Comparison of ENCODE assay signal across 11 cellular contexts in the genomic region with DNA sequence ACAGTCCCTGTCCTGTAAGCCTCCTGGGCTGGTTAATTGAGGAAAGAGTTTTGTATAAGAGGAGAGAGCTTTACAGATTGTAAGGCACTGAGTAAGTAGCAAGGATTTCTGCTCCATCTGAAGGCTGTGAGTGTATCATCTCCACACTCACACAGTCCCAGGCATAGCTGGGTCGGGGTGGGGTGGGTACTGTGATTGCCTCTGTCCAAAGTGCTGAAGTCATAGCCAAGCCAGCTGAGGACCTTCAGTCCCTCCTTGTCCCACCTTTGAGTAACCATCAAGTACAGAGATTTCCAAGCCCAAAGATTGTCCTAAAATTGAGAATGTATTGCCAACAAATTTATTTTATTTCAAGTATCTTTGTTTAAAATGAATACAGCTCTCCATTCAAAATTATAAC. TPM values are rescaled to one million over a fixed set of nuclear protein-coding genes. Genes with fewer than 3 reads are reported as not detected.
DNase-seq lines count a peak whose midpoint lies in the region; ATAC-seq and TF ChIP-seq lines count a peak whose summit lies in the region.
"Had no signal": no experiment of that assay in that cellular context is flagged by ENCODE, and none has a peak within 500 bp of the region (broad histone marks: within the 10 kb centered on the region; RNA-seq: fewer than 3 reads in every experiment).

No MANE protein-coding gene starts in this region.

- no peak overlapping the region for H3K9ac ChIP-seq in PC-3 (ENCODE audit: low read length)

- TF ChIP-seq POLR2A in tibial nerve (IDR thresholded peaks at IDR 0.05) = no peak

- no peak overlapping the region for H3K4me2 ChIP-seq in PC-3 (ENCODE audit: low read length)

- H3K9me3 ChIP-seq in cardiac muscle cell (ENCODE audit: low read depth) = no peaks in the 10 kb centered on the region
- H3K9me3 ChIP-seq in heart right ventricle = no peaks in the 10 kb centered on the region
- no peaks in the 10 kb centered on the region for H3K9me3 ChIP-seq in PC-3 (ENCODE audit: low read length)
- H3K9me3 ChIP-seq in tibial nerve = no peaks in the 10 kb centered on the region

- no peaks in the 10 kb centered on the region for H3F3A ChIP-seq in PC-3 (ENCODE audit: low read length, unreplicated experiment)

- H2AFZ ChIP-seq in PC-3 (ENCODE audit: low read length) = no peak overlapping the region

- H3K27me3 ChIP-seq in cardiac muscle cell = no peaks in the 10 kb centered on the region
- no peaks in the 10 kb centered on the region for H3K27me3 ChIP-seq in heart right ventricle
- H3K27me3 ChIP-seq in PC-3 (ENCODE audit: low read length) = 0 out of 2 replicates have a peak, but pooled peaks cover 6% of the 10 kb centered on the region
- H3K27me3 ChIP-seq in tibial nerve = no peaks in the 10 kb centered on the region

- H3K36me3 ChIP-seq in cardiac muscle cell = no peaks in the 10 kb centered on the region
- no peaks in the 10 kb centered on the region for H3K36me3 ChIP-seq in heart right ventricle
- H3K36me3 ChIP-seq in PC-3 (ENCODE audit: low read depth, low read length) = no peaks in the 10 kb centered on the region
- H3K36me3 ChIP-seq in tibial nerve = no peaks in the 10 kb centered on the region

- WGBS in heart right ventricle, 2 donors = 0 to 6% methylated on average over 1 of the region's 1 CpG
- WGBS in tibial nerve, 2 donors = 0 to 14% methylated on average over 1 of the region's 1 CpG

- H3K9me2 ChIP-seq in PC-3 (replicated peaks; ENCODE audit: low read length) = no peaks in the 10 kb centered on the region

- H3K4me1 Mint-ChIP-seq in endothelial cell (ENCODE audit: unreplicated experiment) = peaks cover 43% of the 10 kb centered on the region

- no peak for TF ChIP-seq CTCF in cardiac muscle cell (IDR thresholded peaks at IDR 0.05; ENCODE audit: low read depth, low read length)
- no peak for TF ChIP-seq CTCF in heart right ventricle (IDR thresholded peaks at IDR 0.05)
- no peak for TF ChIP-seq CTCF in PC-3 (conservative IDR thresholded peaks at IDR 0.05; ENCODE audit: low read depth, low read length)
- no peak for TF ChIP-seq CTCF in endothelial cell (IDR thresholded peaks at IDR 0.05; ENCODE audit: unreplicated experiment)
- no peak for TF ChIP-seq CTCF in tibial nerve (IDR thresholded peaks at IDR 0.05)

- H3K27me3 Mint-ChIP-seq in endothelial cell (ENCODE audit: unreplicated experiment) = peaks cover 5% of the 10 kb centered on the region

- H3K4me1 ChIP-seq in cardiac muscle cell (ENCODE audit: low read depth) (peaks cover 6% of the 10 kb centered on the region), heart right ventricle (peaks cover 0 to 42% (median 6%) of the 10 kb centered on the region in 9 donors), PC-3 (ENCODE audit: insufficient read depth, low read length) (no peaks in the 10 kb centered on the region; the same call in 1 of the 2 replicates), tibial nerve (peaks cover 0 to 10% (median 3%) of the 10 kb centered on the region in 4 donors)

- H3K4me3 Mint-ChIP-seq in endothelial cell (ENCODE audit: unreplicated experiment) = no peak overlapping the region

- H3K79me2 ChIP-seq in PC-3 (ENCODE audit: low read length) = no peaks in the 10 kb centered on the region

- peaks cover 4% of the 10 kb centered on the region for H3K36me3 Mint-ChIP-seq in endothelial cell (ENCODE audit: low read depth, unreplicated experiment)

- TF ChIP-seq EP300 in tibial nerve (IDR thresholded peaks at IDR 0.05) = no peak

- no peak overlapping the region for H3K4me3 ChIP-seq in cardiac muscle cell
- H3K4me3 ChIP-seq in heart right ventricle = no peak overlapping the region
- no peak overlapping the region for H3K4me3 ChIP-seq in PC-3 (ENCODE audit: low read length)
- no peak overlapping the region for H3K4me3 ChIP-seq in tibial nerve

- no peaks in the 10 kb centered on the region for H4K20me1 ChIP-seq in PC-3 (ENCODE audit: low read length)

- CTCF ChIA-PET in PC-3 (lab: Charles Lee) = interaction anchor here (1.9 kb wide), 1 partner anchor 85 kb away, joined by 13 read pairs; no protein-coding TSS in a partner anchor

- POLR2A ChIA-PET in PC-3 (lab: Charles Lee; ENCODE audit: unreplicated experiment) = no interaction called here

- DNase-seq in cardiac muscle cell (ENCODE audit: low read depth in 1 of 2, low spot score in 1 of 2) (peak; percentile 59 to 88), heart right ventricle (no peak), PC-3 (peak; percentile 40), endothelial cell (ENCODE audit: low spot score) (peak; percentile 52), posterior cingulate gyrus (no peak), tibial nerve (ENCODE audit: low spot score in 2 of 2) (no peak)
- DNase-seq in stimulated activated CD8-positive, alpha-beta memory T cell treated with anti-CD3 and anti-CD28 coated beads, Interleukin-4, amount 100 ng/mL, for 48 hours = peak; percentile 35
- DNase-seq: effector memory CD4-positive, alpha-beta T cell; NCI-H226 had no signal

- H3K9me3 Mint-ChIP-seq in endothelial cell (ENCODE audit: unreplicated experiment) = peaks cover 4% of the 10 kb centered on the region

- intact Hi-C loops in heart right ventricle (cut with DNase I) (loop anchor here in 8 of 10 donors (2.0 to 10.0 kb wide), 7 partner anchors 82 to 501 kb away; a partner anchor contains a TSS), PC-3 (cut with micrococcal nuclease) (loop anchor here (2.0 kb wide), 1 partner anchor 81 kb away; no protein-coding TSS in a partner anchor), posterior cingulate gyrus (cut with DNase I) (no loop called here)

- BruUV-seq in PC-3 (replicated peaks; lab: Mats Ljungman, UMichigan) = no TSS peak

- no peak overlapping the region for H3K27ac Mint-ChIP-seq in endothelial cell (ENCODE audit: unreplicated experiment)

- H3K27ac ChIP-seq in cardiac muscle cell (no peak overlapping the region), heart right ventricle (peak overlapping the region in 1 of 10 donors; percentile 55), PC-3 (ENCODE audit: low read length) (no peak overlapping the region), tibial nerve (no peak overlapping the region)

- ATAC-seq in heart right ventricle = no peak
- ATAC-seq in PC-3 = no peak
- ATAC-seq in HG03097 (IDR thresholded peaks at IDR 0.05; ENCODE audit: low FRiP score, unreplicated experiment) = no peak

RNA-seq across cellular contexts. Expression of a gene that starts 5.5 kb away (rescaled TPM):
- total RNA-seq in cardiac muscle cell (39.0 and 44.1 TPM in 2 replicates), heart right ventricle (100 to 1,000 TPM in 3 of 10 donors, 10 to 100 TPM in 7; 49.0 to 206 (median 85.1) TPM), PC-3 (2014; rRNA removed) (7.3 and 9.3 TPM in 2 replicates), endothelial cell (ENCODE audit: unreplicated experiment) (20.4 TPM), tibial nerve (10 to 100 TPM in 1 of 4 donors, 1 to 10 TPM in 3; 4.5 to 11.2 (median 9.0) TPM)
- polyA plus RNA-seq in cardiac muscle cell (24.6 and 32.2 TPM in 2 replicates), heart right ventricle (100 to 1,000 TPM in 1 of 2 donors, 10 to 100 TPM in 1; 44.0 to 107 TPM)

RNA-seq across cellular contexts. Expression of a gene that starts 26.0 kb away (rescaled TPM):
- 1.1 and 2.9 TPM in 2 replicates for total RNA-seq in cardiac muscle cell
- 0.95 and 1.4 TPM in 2 replicates for polyA plus RNA-seq in cardiac muscle cell
- total RNA-seq in heart right ventricle = 1 to 10 TPM in 1 of 10 donors, under 1 TPM in 9; 0.11 to 2.2 (median 0.44) TPM
- polyA plus RNA-seq in heart right ventricle = under 1 TPM; 0.07 to 0.09 TPM
- total RNA-seq in PC-3 (2014; rRNA removed) = not detected in 2 replicates
- 0.13 TPM for total RNA-seq in endothelial cell (ENCODE audit: unreplicated experiment)
- 1 to 10 TPM in 1 of 4 donors, under 1 TPM in 3; 0.21 to 1.2 (median 0.63) TPM for total RNA-seq in tibial nerve
- total RNA-seq: osteocyte had no signal

Comparison
In these comparisons a context has a peak if more than half of its experiments do, and no peak if none do; other contexts are left out.
1. DNase-seq: peak in cardiac muscle cell (2 of 2), PC-3 (single experiment), endothelial cell (single experiment) and stimulated activated CD8-positive, alpha-beta memory T cell treated with anti-CD3 and anti-CD28 coated beads, Interleukin-4, amount 100 ng/mL, for 48 hours (single experiment); none in heart right ventricle (0 of 2), posterior cingulate gyrus (0 of 10) and tibial nerve (0 of 2).